30 cellular contexts compared by ENCODE assay signal in genomic region chrY:20781408-20781807, GRCh38. TPM values are rescaled to one million over a fixed set of nuclear protein-coding genes. Genes with fewer than 3 reads are reported as not detected.
"Had no signal": no experiment of that assay in that cellular context is flagged by ENCODE, and none has a peak within 500 bp of the region (broad histone marks: within the 10 kb centered on the region; RNA-seq: fewer than 3 reads in every experiment).

No MANE protein-coding gene starts in this region.

- H3K4me3 ChIP-seq: adrenal gland, body of pancreas, esophagus muscularis mucosa, heart left ventricle, right atrium auricular region, stomach, thyroid gland, upper lobe of left lung, vagina had no signal

- H3K36me3 Mint-ChIP-seq: activated CD4-positive, alpha-beta memory T cell treated with anti-CD3 and anti-CD28 coated beads for 36 hours; activated naive CD4-positive, alpha-beta T cell treated with anti-CD3 and anti-CD28 coated beads, Interleukin-2, amount 50 U/mL, for 72 hours; immature natural killer cell had no signal

- DNase-seq: activated CD4-positive, alpha-beta memory T cell treated with anti-CD3 and anti-CD28 coated beads for 36 hours; activated CD4-positive, alpha-beta T cell treated with anti-CD3 and anti-CD28 coated beads for 4 hours; activated gamma-delta T cell treated with Interleukin-2 at 50 U/mL for 16 hours; activated T-cell treated with anti-CD3 and anti-CD28 coated beads, Interleukin-2, amount 50 U/mL, for 4 hours; adrenal gland; aorta; body of pancreas; dermis blood vessel endothelial cell; effector CD4-positive, alpha-beta T cell; foreskin keratinocyte; heart left ventricle; hypothalamus; immature natural killer cell; kidney; midbrain; naive thymus-derived CD4-positive, alpha-beta T cell; stomach; T-helper 2 cell; thyroid gland; upper lobe of left lung had no signal

- H3K9me3 Mint-ChIP-seq: activated CD4-positive, alpha-beta memory T cell treated with anti-CD3 and anti-CD28 coated beads for 36 hours; activated naive CD4-positive, alpha-beta T cell treated with anti-CD3 and anti-CD28 coated beads, Interleukin-2, amount 50 U/mL, for 72 hours; activated T-cell treated with anti-CD3 and anti-CD28 coated beads, Interleukin-2, amount 50 U/mL, for 4 hours; activated T-helper 17 cell treated with anti-CD3 and anti-CD28 coated beads, Interleukin-2, amount 50 U/mL, for 72 hours; immature natural killer cell; neural crest cell had no signal

- H3K4me3 Mint-ChIP-seq: activated CD4-positive, alpha-beta memory T cell treated with anti-CD3 and anti-CD28 coated beads for 36 hours; activated T-cell treated with anti-CD3 and anti-CD28 coated beads, Interleukin-2, amount 50 U/mL, for 4 hours; activated T-helper 17 cell treated with anti-CD3 and anti-CD28 coated beads, Interleukin-2, amount 50 U/mL, for 72 hours; immature natural killer cell; neural crest cell had no signal

- H3K27me3 Mint-ChIP-seq: activated CD4-positive, alpha-beta memory T cell treated with anti-CD3 and anti-CD28 coated beads for 36 hours; activated T-helper 17 cell treated with anti-CD3 and anti-CD28 coated beads, Interleukin-2, amount 50 U/mL, for 72 hours; naive thymus-derived CD4-positive, alpha-beta T cell had no signal

- H3K36me3 ChIP-seq: adrenal gland, esophagus muscularis mucosa, heart left ventricle, right atrium auricular region, stomach, thyroid gland, upper lobe of left lung, vagina had no signal

- H3K27ac Mint-ChIP-seq: activated CD4-positive, alpha-beta memory T cell treated with anti-CD3 and anti-CD28 coated beads for 36 hours; activated naive CD4-positive, alpha-beta T cell treated with anti-CD3 and anti-CD28 coated beads, Interleukin-2, amount 50 U/mL, for 72 hours; activated T-helper 17 cell treated with anti-CD3 and anti-CD28 coated beads, Interleukin-2, amount 50 U/mL, for 72 hours; immature natural killer cell had no signal

- H3K27ac ChIP-seq: adrenal gland, body of pancreas, esophagus muscularis mucosa, foreskin keratinocyte, heart left ventricle, right atrium auricular region, stomach, thyroid gland, upper lobe of left lung, vagina had no signal

- FAIRE-seq: colon, kidney had no signal

- H3K9me3 ChIP-seq: adrenal gland, body of pancreas, esophagus muscularis mucosa, heart left ventricle, right atrium auricular region, stomach, thyroid gland, upper lobe of left lung, vagina had no signal

- H3K4me1 Mint-ChIP-seq: activated T-helper 17 cell treated with anti-CD3 and anti-CD28 coated beads, Interleukin-2, amount 50 U/mL, for 72 hours; immature natural killer cell; neural crest cell had no signal

- ATAC-seq: activated T-cell treated with anti-CD3 and anti-CD28 coated beads, Interleukin-2, amount 50 U/mL, for 4 hours; activated T-helper 17 cell treated with anti-CD3 and anti-CD28 coated beads, Interleukin-2, amount 50 U/mL, for 72 hours; body of pancreas; foreskin keratinocyte; heart left ventricle; naive thymus-derived CD4-positive, alpha-beta T cell had no signal

- H3K4me1 ChIP-seq: adrenal gland, body of pancreas, esophagus muscularis mucosa, foreskin keratinocyte, heart left ventricle, right atrium auricular region, stomach, thyroid gland, upper lobe of left lung, vagina had no signal

- H3K27me3 ChIP-seq: adrenal gland, body of pancreas, esophagus muscularis mucosa, foreskin keratinocyte, heart left ventricle, right atrium auricular region, stomach, thyroid gland, upper lobe of left lung, vagina had no signal

RNA-seq across cellular contexts. Expression of gene RPS4Y2, which starts 25.5 kb away (rescaled TPM):
- total RNA-seq: activated CD4-positive, alpha-beta memory T cell treated with anti-CD3 and anti-CD28 coated beads for 36 hours; activated naive CD4-positive, alpha-beta T cell treated with anti-CD3 and anti-CD28 coated beads, Interleukin-2, amount 50 U/mL, for 72 hours; activated T-cell treated with anti-CD3 and anti-CD28 coated beads, Interleukin-2, amount 50 U/mL, for 4 hours; adrenal gland; aorta; body of pancreas; dermis blood vessel endothelial cell; esophagus muscularis mucosa; foreskin keratinocyte; heart left ventricle; kidney; lower leg skin; naive thymus-derived CD4-positive, alpha-beta T cell; neural crest cell; omental fat pad; pulmonary artery endothelial cell; right atrium auricular region; stomach; thyroid gland; upper lobe of left lung; vagina had no signal
- polyA plus RNA-seq: adrenal gland; aorta; foreskin keratinocyte; heart left ventricle; immature natural killer cell; naive thymus-derived CD4-positive, alpha-beta T cell; stomach had no signal
